Comparison of ENCODE assay signal across 8 cellular contexts in genomic region chr5:132500931-132501628, GRCh38. TPM values are rescaled to one million over a fixed set of nuclear protein-coding genes. Genes with fewer than 3 reads are reported as not detected.
DNase-seq lines count a peak whose midpoint lies in the region; ATAC-seq and TF ChIP-seq lines count a peak whose summit lies in the region.

No MANE protein-coding gene starts in this region.

- no peak for TF ChIP-seq EP300 in tibial nerve (IDR thresholded peaks at IDR 0.05)

- H3K27ac ChIP-seq in esophagus squamous epithelium (peak overlapping the region; percentile 18 to 65 (median 55)), tibial nerve (peak overlapping the region in 3 of 4 donors; percentile 51 to 91 (median 68))

- H3K4me1 ChIP-seq in esophagus squamous epithelium (peaks cover 18 to 62% (median 23%) of the 10 kb centered on the region in 3 donors), tibial nerve (peaks cover 0 to 57% (median 25%) of the 10 kb centered on the region in 4 donors)

- H3K9me3 ChIP-seq in esophagus squamous epithelium (no peaks in the 10 kb centered on the region), tibial nerve (no peaks in the 10 kb centered on the region)

- intact Hi-C loops in esophagus squamous epithelium (cut with DNase I) = no loop called here

- H3K9me3 Mint-ChIP-seq in natural killer cell treated with Interleukin-12 subunit alpha and Interleukin-12 subunit beta and Interleukin-15 and Interleukin-18, amount 100 ng/mL, for 72 hours = no peaks in the 10 kb centered on the region

- H3K4me3 ChIP-seq in esophagus squamous epithelium (no peak overlapping the region), tibial nerve (no peak overlapping the region)

- no peak for TF ChIP-seq POLR2A in esophagus squamous epithelium (IDR thresholded peaks at IDR 0.05)
- no peak for TF ChIP-seq POLR2A in tibial nerve (IDR thresholded peaks at IDR 0.05)

- H3K36me3 Mint-ChIP-seq in natural killer cell treated with Interleukin-12 subunit alpha and Interleukin-12 subunit beta and Interleukin-15 and Interleukin-18, amount 100 ng/mL, for 72 hours = no peaks in the 10 kb centered on the region

- H3K36me3 ChIP-seq in esophagus squamous epithelium = no peaks in the 10 kb centered on the region
- H3K36me3 ChIP-seq in tibial nerve = no peaks in the 10 kb centered on the region

- no peaks in the 10 kb centered on the region for H3K27me3 Mint-ChIP-seq in natural killer cell treated with Interleukin-12 subunit alpha and Interleukin-12 subunit beta and Interleukin-15 and Interleukin-18, amount 100 ng/mL, for 72 hours

- peaks cover 37 to 59% of the 10 kb centered on the region in 2 donors for H3K4me1 Mint-ChIP-seq in natural killer cell treated with Interleukin-12 subunit alpha and Interleukin-12 subunit beta and Interleukin-15 and Interleukin-18, amount 100 ng/mL, for 72 hours (ENCODE audit: low read depth in 2 of 2)

- peak overlapping the region; percentile 36 for H3K4me3 Mint-ChIP-seq in natural killer cell treated with Interleukin-12 subunit alpha and Interleukin-12 subunit beta and Interleukin-15 and Interleukin-18, amount 100 ng/mL, for 72 hours

- TF ChIP-seq CTCF in esophagus squamous epithelium (IDR thresholded peaks at IDR 0.05) (peak; percentile 85 to 93 (median 90)), tibial nerve (IDR thresholded peaks at IDR 0.05) (peak; percentile 52 to 94 (median 84))

- 17 to 50% methylated on average over 2 to 6 of the region's 6 CpGs for WGBS in esophagus squamous epithelium, 2 donors
- WGBS in tibial nerve, 2 donors = 59 to 73% methylated on average over 2 to 6 of the region's 6 CpGs

- peak overlapping the region; percentile 90 to 100 for H3K27ac Mint-ChIP-seq in natural killer cell treated with Interleukin-12 subunit alpha and Interleukin-12 subunit beta and Interleukin-15 and Interleukin-18, amount 100 ng/mL, for 72 hours

- DNase-seq in DMS 273 (lab: John Stamatoyannopoulos, UW; ENCODE audit: unreplicated experiment) (peak; percentile 84), DMS 273 treated with DMSO at 0.1 percent for 48 hours (lab: John Stamatoyannopoulos, UW) (no peak), NOMO-1 (lab: John Stamatoyannopoulos, UW; ENCODE audit: unreplicated experiment in 2 of 2) (peak; percentile 59 to 63), activated T-cell treated with anti-CD3 and anti-CD28 coated beads for 24 hours (ENCODE audit: low read depth) (peak; percentile 65), esophagus squamous epithelium (lab: John Stamatoyannopoulos, UW) (no peak), tibial nerve (ENCODE audit: low spot score in 2 of 2) (peak in 1 of 2 donors; percentile 23)
- peak; percentile 89 for DNase-seq in natural killer cell treated with Interleukin-12 subunit alpha and Interleukin-12 subunit beta and Interleukin-15 and Interleukin-18, amount 100 ng/mL, for 72 hours (ENCODE audit: low spot score)

- H3K27me3 ChIP-seq in esophagus squamous epithelium (no peaks in the 10 kb centered on the region), tibial nerve (no peaks in the 10 kb centered on the region)

- ATAC-seq in HG02798 (IDR thresholded peaks at IDR 0.05; ENCODE audit: poor library complexity, unreplicated experiment) = peak; percentile 39
- ATAC-seq in natural killer cell treated with Interleukin-12 subunit alpha and Interleukin-12 subunit beta and Interleukin-15 and Interleukin-18, amount 100 ng/mL, for 72 hours = peak; percentile 47 to 51

RNA-seq across cellular contexts. Expression of gene IRF1, which starts 10.5 kb away (rescaled TPM):
- total RNA-seq in esophagus squamous epithelium = 10 to 100 TPM in 2 of 4 donors, 1 to 10 TPM in 2; 8.3 to 52.9 (median 13.1) TPM
- 100 to 1,000 TPM; 351 to 512 TPM for total RNA-seq in natural killer cell treated with Interleukin-12 subunit alpha and Interleukin-12 subunit beta and Interleukin-15 and Interleukin-18, amount 100 ng/mL, for 72 hours
- 10 to 100 TPM; 15.1 to 36.9 (median 28.4) TPM for total RNA-seq in tibial nerve

RNA-seq across cellular contexts. Expression of gene IL5, which starts 42.2 kb away (rescaled TPM):
- total RNA-seq in esophagus squamous epithelium (not detected), tibial nerve (not detected)
- 1 to 10 TPM; 7.2 to 9.5 TPM for total RNA-seq in natural killer cell treated with Interleukin-12 subunit alpha and Interleukin-12 subunit beta and Interleukin-15 and Interleukin-18, amount 100 ng/mL, for 72 hours

RNA-seq across cellular contexts. Expression of gene RAD50, which starts 55.7 kb away (rescaled TPM):
- total RNA-seq in esophagus squamous epithelium (10 to 100 TPM; 13.6 to 25.2 (median 20.4) TPM), tibial nerve (10 to 100 TPM; 36.5 to 40.5 (median 39.2) TPM)
- total RNA-seq in natural killer cell treated with Interleukin-12 subunit alpha and Interleukin-12 subunit beta and Interleukin-15 and Interleukin-18, amount 100 ng/mL, for 72 hours = 10 to 100 TPM; 24.9 to 41.8 TPM

Comparison
In these comparisons a context has a peak if more than half of its experiments do, and no peak if none do; other contexts are left out.
1. DNase-seq: peak in DMS 273 (single experiment), NOMO-1 (2 of 2), activated T-cell treated with anti-CD3 and anti-CD28 coated beads for 24 hours (single experiment) and natural killer cell treated with Interleukin-12 subunit alpha and Interleukin-12 subunit beta and Interleukin-15 and Interleukin-18, amount 100 ng/mL, for 72 hours (single experiment); none in DMS 273 treated with DMSO at 0.1 percent for 48 hours (single experiment) and esophagus squamous epithelium (single experiment).
2. RNA of gene IRF1, which starts 10.5 kb away (total RNA-seq): 351 to 512 TPM in natural killer cell treated with Interleukin-12 subunit alpha and Interleukin-12 subunit beta and Interleukin-15 and Interleukin-18, amount 100 ng/mL, for 72 hours; 15.1 to 36.9 TPM in tibial nerve and 8.3 to 52.9 TPM in esophagus squamous epithelium; every median in the first group is over 4 times any median in the second.
3. RNA of gene IL5, which starts 42.2 kb away (total RNA-seq): 7.2 to 9.5 TPM in natural killer cell treated with Interleukin-12 subunit alpha and Interleukin-12 subunit beta and Interleukin-15 and Interleukin-18, amount 100 ng/mL, for 72 hours; not detected in esophagus squamous epithelium and not detected in tibial nerve; every median in the first group is over 4 times any median in the second.